In the genomic region with DNA sequence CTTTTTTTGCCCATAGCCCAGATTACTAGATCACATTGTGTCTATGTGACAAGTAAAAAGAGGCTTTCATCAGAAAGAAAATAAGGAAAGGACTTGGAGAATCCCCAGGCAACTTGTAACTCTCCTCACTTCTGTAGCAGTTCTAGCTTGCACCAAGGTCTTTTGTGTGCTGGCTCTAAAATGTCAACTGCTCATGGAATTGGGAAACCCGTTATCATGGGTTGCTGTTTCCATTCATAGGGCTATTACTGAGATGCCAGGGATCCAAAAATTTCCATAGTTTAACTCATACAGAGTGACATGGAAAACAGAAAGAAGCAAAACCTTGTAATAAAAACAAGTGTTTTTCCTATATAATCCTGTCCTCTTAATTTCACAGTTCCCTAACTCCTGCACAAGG, we compare ENCODE assay signal across 28 cellular contexts.
"Had no signal": no experiment of that assay in that cellular context is flagged by ENCODE, and none has a peak within 500 bp of the region (broad histone marks: within the 10 kb centered on the region; RNA-seq: fewer than 3 reads in every experiment).

No MANE protein-coding gene starts in this region.

- H3K27me3 ChIP-seq: neutrophil, pancreas, right lobe of liver, sigmoid colon, stomach, testis, tibial artery, transverse colon, upper lobe of right lung, uterus had no signal

- H3K9me3 Mint-ChIP-seq: nephron progenitor cell; stimulated activated naive CD8-positive, alpha-beta T cell treated with anti-CD3 and anti-CD28 coated beads, Interleukin-15, Interleukin-2, amounts not matched to agents 100 ng/mL and 50 ng/mL, for 24 hours had no signal

- H3K36me3 ChIP-seq: neutrophil, pancreas, right lobe of liver, sigmoid colon, stomach, tibial artery, transverse colon, upper lobe of right lung, uterus had no signal

- H3K27ac Mint-ChIP-seq: naive thymus-derived CD4-positive, alpha-beta T cell; natural killer cell treated with Interleukin-12 subunit alpha and Interleukin-12 subunit beta and Interleukin-15 and Interleukin-18, amount 100 ng/mL, for 72 hours; nephron progenitor cell; progenitor cell of endocrine pancreas; stimulated activated effector memory CD8-positive, alpha-beta T cell treated with anti-CD3 and anti-CD28 coated beads, Interleukin-12 subunit alpha, Interleukin-12 subunit beta, amount 100 ng/mL, for 72 hours; stimulated activated naive B cell treated with anti-CD40 and anti-IgM and Interleukin-4, amounts not matched to agents 10 μg/mL and 1 μg/mL and 100 μg/mL, for 72 hours; stimulated activated naive CD8-positive, alpha-beta T cell treated with anti-CD3 and anti-CD28 coated beads, Interleukin-15, Interleukin-2, amounts not matched to agents 100 ng/mL and 50 ng/mL, for 24 hours; type B pancreatic cell had no signal

- H3K27ac ChIP-seq: neutrophil, pancreas, psoas muscle, sigmoid colon, stomach, testis, tibial artery, transverse colon, upper lobe of right lung, uterus had no signal

- H3K4me1 Mint-ChIP-seq: naive thymus-derived CD4-positive, alpha-beta T cell; nephron progenitor cell; stimulated activated effector memory CD8-positive, alpha-beta T cell treated with anti-CD3 and anti-CD28 coated beads, Interleukin-12 subunit alpha, Interleukin-12 subunit beta, amount 100 ng/mL, for 72 hours; stimulated activated naive B cell treated with anti-CD40 and anti-IgM and Interleukin-4, amounts not matched to agents 10 μg/mL and 1 μg/mL and 100 μg/mL, for 72 hours had no signal

- H3K9me3 ChIP-seq: neutrophil, pancreas, psoas muscle, right lobe of liver, sigmoid colon, stomach, testis, tibial artery, transverse colon, upper lobe of right lung, uterus had no signal

- ATAC-seq: naive thymus-derived CD4-positive, alpha-beta T cell; natural killer cell treated with Interleukin-12 subunit alpha and Interleukin-12 subunit beta and Interleukin-15 and Interleukin-18, amount 100 ng/mL, for 72 hours; pancreas; psoas muscle; stimulated activated effector memory CD8-positive, alpha-beta T cell treated with anti-CD3 and anti-CD28 coated beads, Interleukin-12 subunit alpha, Interleukin-12 subunit beta, amount 100 ng/mL, for 72 hours; stimulated activated naive B cell treated with anti-CD40 and anti-IgM and Interleukin-4, amounts not matched to agents 10 μg/mL and 1 μg/mL and 100 μg/mL, for 72 hours had no signal

- H3K36me3 Mint-ChIP-seq: naive thymus-derived CD4-positive, alpha-beta T cell; natural killer cell treated with Interleukin-12 subunit alpha and Interleukin-12 subunit beta and Interleukin-15 and Interleukin-18, amount 100 ng/mL, for 72 hours; stimulated activated effector memory CD8-positive, alpha-beta T cell treated with anti-CD3 and anti-CD28 coated beads, Interleukin-12 subunit alpha, Interleukin-12 subunit beta, amount 100 ng/mL, for 72 hours; stimulated activated naive B cell treated with anti-CD40 and anti-IgM and Interleukin-4, amounts not matched to agents 10 μg/mL and 1 μg/mL and 100 μg/mL, for 72 hours; type B pancreatic cell had no signal

- H3K4me3 Mint-ChIP-seq: naive thymus-derived CD4-positive, alpha-beta T cell; natural killer cell treated with Interleukin-12 subunit alpha and Interleukin-12 subunit beta and Interleukin-15 and Interleukin-18, amount 100 ng/mL, for 72 hours; nephron progenitor cell; neural crest cell; stimulated activated effector memory CD8-positive, alpha-beta T cell treated with anti-CD3 and anti-CD28 coated beads, Interleukin-12 subunit alpha, Interleukin-12 subunit beta, amount 100 ng/mL, for 72 hours; stimulated activated naive B cell treated with anti-CD40 and anti-IgM and Interleukin-4, amounts not matched to agents 10 μg/mL and 1 μg/mL and 100 μg/mL, for 72 hours; stimulated activated naive CD8-positive, alpha-beta T cell treated with anti-CD3 and anti-CD28 coated beads, Interleukin-15, Interleukin-2, amounts not matched to agents 100 ng/mL and 50 ng/mL, for 24 hours; type B pancreatic cell had no signal

- H3K27me3 Mint-ChIP-seq: natural killer cell treated with Interleukin-12 subunit alpha and Interleukin-12 subunit beta and Interleukin-15 and Interleukin-18, amount 100 ng/mL, for 72 hours; stimulated activated naive B cell treated with anti-CD40 and anti-IgM and Interleukin-4, amounts not matched to agents 10 μg/mL and 1 μg/mL and 100 μg/mL, for 72 hours; stimulated activated naive CD8-positive, alpha-beta T cell treated with anti-CD3 and anti-CD28 coated beads, Interleukin-15, Interleukin-2, amounts not matched to agents 100 ng/mL and 50 ng/mL, for 24 hours had no signal

- DNase-seq: naive thymus-derived CD4-positive, alpha-beta T cell; nephron progenitor cell; nucleus accumbens; pancreas; posterior cingulate gyrus; psoas muscle; right lobe of liver; sigmoid colon; small intestine; stimulated activated CD4-positive, alpha-beta T cell treated with anti-CD3 and anti-CD28 coated beads, Interleukin-15, amount 100 ng/mL, for 24 hours; stimulated activated CD4-positive, alpha-beta T cell treated with anti-CD3 and anti-CD28 coated beads, Interleukin-2, amount 100 ng/mL, for 24 hours; stimulated activated CD4-positive, alpha-beta T cell treated with anti-CD3 and anti-CD28 coated beads, Interleukin-2, amount 100 ng/mL, for 48 hours; stimulated activated CD4-positive, alpha-beta T cell treated with anti-CD3 and anti-CD28 coated beads, Interleukin-4, amount 100 ng/mL, for 24 hours; stimulated activated naive B cell treated with anti-CD40 and anti-IgM and Interleukin-4, amounts not matched to agents 10 μg/mL and 1 μg/mL and 100 μg/mL, for 72 hours; stimulated activated naive CD4-positive, alpha-beta T cell treated with Interleukin-2 at 50 U/mL for 16 hours; stomach; testis; tibial artery; transverse colon; upper lobe of right lung; uterus had no signal

- H3K4me1 ChIP-seq: pancreas, psoas muscle, testis, tibial artery, transverse colon, upper lobe of right lung, uterus had no signal

- H3K4me3 ChIP-seq: pancreas, psoas muscle, right lobe of liver, sigmoid colon, stomach, testis, tibial artery, transverse colon, upper lobe of right lung, uterus had no signal
